In genomic region chr2:135797497-135798274, GRCh38 we compare ENCODE assay signal across 8 cellular contexts. TPM values are rescaled to one million over a fixed set of nuclear protein-coding genes. Genes with fewer than 3 reads are reported as not detected.
A peak's percentile ranks its signal among the peaks of the same experiment; 100 is the strongest.
DNase-seq lines count a peak whose midpoint lies in the region; ATAC-seq and TF ChIP-seq lines count a peak whose summit lies in the region.

No MANE protein-coding gene starts in this region.

- no peak overlapping the region for H3K4me3 ChIP-seq in HL-60 (replicated peaks; ENCODE audit: insufficient read depth, low read length)
- no peak overlapping the region for H3K4me3 ChIP-seq in effector memory CD4-positive, alpha-beta T cell (ENCODE audit: insufficient read depth, low read depth, low read length, poor library complexity, severe bottlenecking)

- H3K27ac ChIP-seq in HL-60 (replicated peaks): no peak overlapping the region
- no peak overlapping the region for H3K27ac ChIP-seq in effector memory CD4-positive, alpha-beta T cell (ENCODE audit: insufficient read depth, low read length, poor library complexity, severe bottlenecking)

- no peaks in the 10 kb centered on the region for H3K36me3 Mint-ChIP-seq in CD14-positive monocyte
- H3K36me3 Mint-ChIP-seq in mesothelial cell of epicardium: no peaks in the 10 kb centered on the region

- peaks cover 6 to 9% (median 8%) of the 10 kb centered on the region in 3 donors for H3K27me3 Mint-ChIP-seq in CD14-positive monocyte (ENCODE audit: low read depth in 3 of 3)
- H3K27me3 Mint-ChIP-seq in mesothelial cell of epicardium (ENCODE audit: low read depth): no peaks in the 10 kb centered on the region

- peaks cover 31% of the 10 kb centered on the region for H3K4me1 Mint-ChIP-seq in CD14-positive monocyte
- no peaks in the 10 kb centered on the region for H3K4me1 Mint-ChIP-seq in mesothelial cell of epicardium

- no peaks in the 10 kb centered on the region for H3K27me3 ChIP-seq in HL-60 (ENCODE audit: insufficient read depth, poor library complexity, severe bottlenecking)
- no peaks in the 10 kb centered on the region for H3K27me3 ChIP-seq in effector memory CD4-positive, alpha-beta T cell (replicated peaks; ENCODE audit: control insufficient read depth, insufficient read depth, low read length, poor library complexity, severe bottlenecking)

- H3K9me3 Mint-ChIP-seq in CD14-positive monocyte (peaks cover 6 to 28% (median 25%) of the 10 kb centered on the region in 7 donors), mesothelial cell of epicardium (peaks cover 18% of the 10 kb centered on the region)

- no peaks in the 10 kb centered on the region for H3K36me3 ChIP-seq in effector memory CD4-positive, alpha-beta T cell (ENCODE audit: control insufficient read depth, insufficient read depth, low read length)

- intact Hi-C loops in CD14-positive monocyte (cut with micrococcal nuclease): no loop called here

- H3K4me1 ChIP-seq in effector memory CD4-positive, alpha-beta T cell (ENCODE audit: control insufficient read depth, insufficient read depth, low read length, poor library complexity, severe bottlenecking): no peaks in the 10 kb centered on the region

- H3K27ac Mint-ChIP-seq in CD14-positive monocyte (peak overlapping the region in 1 of 7 donors; percentile 59), mesothelial cell of epicardium (no peak overlapping the region)

- TF ChIP-seq CTCF in CD14-positive monocyte (IDR thresholded peaks at IDR 0.05): peak; percentile 91
- TF ChIP-seq CTCF in HL-60 (IDR thresholded peaks at IDR 0.05; ENCODE audit: insufficient read depth, low read length): peak; percentile 97
- peak; percentile 81 for TF ChIP-seq CTCF in mesothelial cell of epicardium (IDR thresholded peaks at IDR 0.05; ENCODE audit: unreplicated experiment)

- H3K4me3 Mint-ChIP-seq in CD14-positive monocyte (no peak overlapping the region), mesothelial cell of epicardium (no peak overlapping the region)

- no peaks in the 10 kb centered on the region for H3K9me3 ChIP-seq in effector memory CD4-positive, alpha-beta T cell (ENCODE audit: control insufficient read depth, low read length)

- ATAC-seq in GM19395 (IDR thresholded peaks at IDR 0.05; ENCODE audit: unreplicated experiment): peak; percentile 80

- DNase-seq in CD14-positive monocyte (ENCODE audit: low spot score) (peak; percentile 71), HL-60 (ENCODE audit: low read depth in 1 of 2, low spot score in 1 of 2) (peak; percentile 79 to 85), NOMO-1 (lab: John Stamatoyannopoulos, UW; ENCODE audit: unreplicated experiment in 2 of 2) (peak; percentile 55 to 78), mesothelial cell of epicardium (ENCODE audit: low spot score in 2 of 2, unreplicated experiment in 2 of 2) (peak in 1 of 2 experiments; percentile 74)
- DNase-seq in activated CD8-positive, alpha-beta memory T cell treated with anti-CD3 and anti-CD28 coated beads for 1 hour (ENCODE audit: extremely low read depth in 1 of 2, low read depth in 1 of 2): peak; percentile 46 to 62
- DNase-seq in effector memory CD4-positive, alpha-beta T cell: peak; percentile 31 to 47 (median 38)
- DNase-seq in stimulated activated CD8-positive, alpha-beta memory T cell treated with anti-CD3 and anti-CD28 coated beads, Interleukin-4, amount 100 ng/mL, for 24 hours (ENCODE audit: low read depth): peak; percentile 67

RNA-seq across cellular contexts. Expression of gene LCT, which starts 39.3 kb away (rescaled TPM):
- polyA plus RNA-seq in CD14-positive monocyte: not detected
- total RNA-seq in mesothelial cell of epicardium: 0.05 TPM in 1 of 3 replicates, not detected in the others

RNA-seq across cellular contexts. Expression of gene UBXN4, which starts 56.0 kb away (rescaled TPM):
- polyA plus RNA-seq in CD14-positive monocyte: 100 to 1,000 TPM in 1 of 2 donors, 10 to 100 TPM in 1; 74.2 to 107 TPM
- total RNA-seq in mesothelial cell of epicardium: 120 to 131 TPM (median 128 TPM) in 3 replicates
